8 cellular contexts compared by ENCODE assay signal in genomic region chr5:54217826-54218503, GRCh38.
A peak's percentile ranks its signal among the peaks of the same experiment; 100 is the strongest.
DNase-seq lines count a peak whose midpoint lies in the region; ATAC-seq, FAIRE-seq and TF ChIP-seq lines count a peak whose summit lies in the region.

No MANE protein-coding gene starts in this region.

- H3K9me3 ChIP-seq in DOHH2 (ENCODE audit: control insufficient read depth, insufficient read depth, low read length) (no peaks in the 10 kb centered on the region), WERI-Rb-1 (ENCODE audit: severe bottlenecking) (no peaks in the 10 kb centered on the region)

- intact Hi-C loops in Right ventricle myocardium superior (cut with DNase I): loop anchor here (5.0 kb wide), 2 partner anchors 741 to 1046 kb away; no protein-coding TSS in a partner anchor

- DNase-seq in H54 (ENCODE audit: insufficient read length, low spot score) (no peak), NCI-H2029 (lab: John Stamatoyannopoulos, UW) (peak; percentile 40), WERI-Rb-1 (peak; percentile 33), Right ventricle myocardium superior (no peak), pulmonary artery endothelial cell (ENCODE audit: low read depth, low spot score) (peak; percentile 30)
- no peak for DNase-seq in activated T-cell treated with anti-CD3 and anti-CD28 coated beads, Interleukin-2, amount 50 U/mL, for 48 hours
- no peak for DNase-seq in activated CD4-positive, alpha-beta T cell treated with anti-CD3 and anti-CD28 coated beads, Interleukin-2, amount 50 U/mL, for 1 hour

- H3F3A ChIP-seq in DOHH2 (ENCODE audit: control insufficient read depth, insufficient read depth): no peaks in the 10 kb centered on the region

- H3K27me3 ChIP-seq in DOHH2 (ENCODE audit: control insufficient read depth, low read length) (no peaks in the 10 kb centered on the region), WERI-Rb-1 (ENCODE audit: insufficient read depth, low read depth, severe bottlenecking) (no peaks in the 10 kb centered on the region)

- H3K27ac ChIP-seq in DOHH2 (ENCODE audit: low read depth, low read length): no peak overlapping the region
- H3K27ac ChIP-seq in WERI-Rb-1: no peak overlapping the region

- H3K4me1 ChIP-seq in DOHH2 (ENCODE audit: control insufficient read depth, low read length): no peaks in the 10 kb centered on the region

- FAIRE-seq in H54 (lab: Jason Lieb, UNC): peak; percentile 93

- H3K4me3 ChIP-seq in DOHH2 (ENCODE audit: low read length) (no peak overlapping the region), WERI-Rb-1 (ENCODE audit: low read depth, low read length) (no peak overlapping the region)

- no peaks in the 10 kb centered on the region for H4K20me1 ChIP-seq in DOHH2 (ENCODE audit: control insufficient read depth, insufficient read depth, low read depth, low read length)

- TF ChIP-seq POLR2A in H54 (IDR thresholded peaks at IDR 0.05; ENCODE audit: low read depth, low read length): no peak

- H3K79me2 ChIP-seq in DOHH2 (ENCODE audit: control insufficient read depth, low read length): no peaks in the 10 kb centered on the region

- no peak overlapping the region for H3K4me2 ChIP-seq in DOHH2 (ENCODE audit: low read length)

- no peaks in the 10 kb centered on the region for H3K9me2 ChIP-seq in DOHH2 (replicated peaks; ENCODE audit: control insufficient read depth, low read length)

- H3K36me3 ChIP-seq in DOHH2 (ENCODE audit: control insufficient read depth, low read length) (no peaks in the 10 kb centered on the region), WERI-Rb-1 (no peaks in the 10 kb centered on the region)

- peak; percentile 92 for ATAC-seq in Right ventricle myocardium superior (ENCODE audit: poor library complexity)

- TF ChIP-seq CTCF in DOHH2 (IDR thresholded peaks at IDR 0.05; ENCODE audit: low read depth, low read length, poor library complexity, severe bottlenecking): peak; percentile 73
- peak; percentile 62 for TF ChIP-seq CTCF in WERI-Rb-1 (IDR thresholded peaks at IDR 0.05; ENCODE audit: low read depth, low read length)

Comparison
In these comparisons a context has a peak if more than half of its experiments do, and no peak if none do; other contexts are left out.
1. DNase-seq: peak in NCI-H2029 (single experiment), WERI-Rb-1 (single experiment) and pulmonary artery endothelial cell (single experiment); none in H54 (single experiment), Right ventricle myocardium superior (single experiment), activated T-cell treated with anti-CD3 and anti-CD28 coated beads, Interleukin-2, amount 50 U/mL, for 48 hours (0 of 2) and activated CD4-positive, alpha-beta T cell treated with anti-CD3 and anti-CD28 coated beads, Interleukin-2, amount 50 U/mL, for 1 hour (single experiment).